35 cellular contexts compared by ENCODE assay signal in the genomic region with DNA sequence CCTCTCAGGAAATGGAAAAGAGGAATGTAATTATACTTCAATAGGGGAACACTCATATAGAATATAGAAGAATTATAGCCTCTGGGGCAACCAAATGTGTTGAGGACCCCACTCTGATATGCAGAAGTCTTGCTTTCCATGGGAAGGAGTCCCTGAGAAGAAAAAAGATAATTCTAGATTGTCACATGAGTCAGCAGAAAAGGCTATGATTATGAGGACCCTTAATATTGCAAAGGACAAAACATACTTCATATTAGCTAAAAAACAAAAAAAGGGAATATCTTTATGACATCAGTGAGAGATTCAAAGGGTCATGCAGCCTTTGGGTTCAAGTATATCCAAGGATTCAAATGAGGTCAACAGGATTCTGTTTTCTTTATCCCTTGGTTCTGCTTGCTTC.
"Had no signal": no experiment of that assay in that cellular context is flagged by ENCODE, and none has a peak within 500 bp of the region (broad histone marks: within the 10 kb centered on the region; RNA-seq: fewer than 3 reads in every experiment).

No MANE protein-coding gene starts in this region.

- H3K9me3 ChIP-seq: ascending aorta, body of pancreas had no signal

- FAIRE-seq: bronchial epithelial cell had no signal

- H3K36me3 ChIP-seq: ascending aorta, MG63 had no signal

- H3K4me1 ChIP-seq: ascending aorta had no signal

- ATAC-seq: activated CD8-positive, alpha-beta T cell treated with anti-CD3 and anti-CD28 coated beads, Interleukin-2, amount 10 ng/mL, durations not matched to agents 7 days and 5 days; body of pancreas; PC-3 had no signal

- H3K4me3 ChIP-seq: ascending aorta, body of pancreas, MG63 had no signal

- H3K27ac Mint-ChIP-seq: activated CD8-positive, alpha-beta T cell treated with anti-CD3 and anti-CD28 coated beads, Interleukin-2, amount 10 ng/mL, durations not matched to agents 7 days and 5 days; activated naive CD4-positive, alpha-beta T cell treated with anti-CD3 and anti-CD28 coated beads, Interleukin-2, amount 50 U/mL, for 24 hours; activated naive CD8-positive, alpha-beta T cell treated with anti-CD3 and anti-CD28 coated beads, Interleukin-2, amount 10 ng/mL, durations not matched to agents 7 days and 5 days; activated T-cell treated with anti-CD3 and anti-CD28 coated beads, Interleukin-2, amount 50 U/mL, for 24 hours; activated T-helper 2 cell treated with anti-CD3 and anti-CD28 coated beads, Interferon-gamma antibody, Interleukin-2, Interleukin-4, amounts not matched to agents 10 μg/mL and 5 μg/mL and 100 μg/mL, durations not matched to agents 14 hours and 24 hours and 36 hours had no signal

- H3K27ac ChIP-seq: ascending aorta, body of pancreas, RWPE1, VCaP had no signal

- H3K4me1 Mint-ChIP-seq: activated naive CD4-positive, alpha-beta T cell treated with anti-CD3 and anti-CD28 coated beads, Interleukin-2, amount 50 U/mL, for 24 hours had no signal

- H3K4me3 Mint-ChIP-seq: activated CD8-positive, alpha-beta T cell treated with anti-CD3 and anti-CD28 coated beads, Interleukin-2, amount 10 ng/mL, durations not matched to agents 7 days and 5 days; activated naive CD4-positive, alpha-beta T cell treated with anti-CD3 and anti-CD28 coated beads, Interleukin-2, amount 50 U/mL, for 24 hours; activated naive CD8-positive, alpha-beta T cell treated with anti-CD3 and anti-CD28 coated beads, Interleukin-2, amount 10 ng/mL, durations not matched to agents 7 days and 5 days; activated T-cell treated with anti-CD3 and anti-CD28 coated beads, Interleukin-2, amount 50 U/mL, for 24 hours had no signal

- DNase-seq: activated CD4-positive, alpha-beta T cell treated with anti-CD3 and anti-CD28 coated beads for 1 hour; activated CD4-positive, alpha-beta T cell treated with anti-CD3 and anti-CD28 coated beads for 48 hours; activated CD4-positive, alpha-beta T cell treated with anti-CD3 and anti-CD28 coated beads, Interleukin-2, amount 50 U/mL, for 4 hours; activated CD4-positive, CD25-positive, alpha-beta regulatory T cell; activated CD8-positive, alpha-beta T cell treated with anti-CD3 and anti-CD28 coated beads, Interleukin-2, amount 10 ng/mL, durations not matched to agents 7 days and 5 days; activated gamma-delta T cell; activated naive CD4-positive, alpha-beta T cell treated with Interleukin-2 at 50 U/mL for 16 hours; activated naive CD8-positive, alpha-beta T cell treated with anti-CD3 and anti-CD28 coated beads, Interleukin-2, amount 10 ng/mL, durations not matched to agents 7 days and 5 days; activated T-cell treated with anti-CD3 and anti-CD28 coated beads, Interleukin-2, amount 50 U/mL, for 24 hours; amygdala; body of pancreas; caudate nucleus; cerebellar nuclear complex; Kasumi-1; NCI-H1048; NCI-H1105 treated with DMSO at 0.1 percent for 48 hours; NCI-H1436; NCI-H1694; NCI-H1930; NCI-H2081 treated with DMSO at 0.1 percent for 48 hours; NCI-H345; NCI-H524 treated with DMSO at 0.1 percent for 48 hours; Right ventricle myocardium superior; SW 1271; T-helper 1 cell; T-helper 2 cell; T-helper 9 cell had no signal

- H3K27me3 ChIP-seq: ascending aorta, body of pancreas, MG63 had no signal

- H3K36me3 Mint-ChIP-seq: activated naive CD4-positive, alpha-beta T cell treated with anti-CD3 and anti-CD28 coated beads, Interleukin-2, amount 50 U/mL, for 24 hours; activated naive CD8-positive, alpha-beta T cell treated with anti-CD3 and anti-CD28 coated beads, Interleukin-2, amount 10 ng/mL, durations not matched to agents 7 days and 5 days had no signal

- H3K9me3 Mint-ChIP-seq: activated naive CD4-positive, alpha-beta T cell treated with anti-CD3 and anti-CD28 coated beads, Interleukin-2, amount 50 U/mL, for 24 hours; activated naive CD8-positive, alpha-beta T cell treated with anti-CD3 and anti-CD28 coated beads, Interleukin-2, amount 10 ng/mL, durations not matched to agents 7 days and 5 days; activated T-cell treated with anti-CD3 and anti-CD28 coated beads, Interleukin-2, amount 50 U/mL, for 24 hours; activated T-helper 2 cell treated with anti-CD3 and anti-CD28 coated beads, Interferon-gamma antibody, Interleukin-2, Interleukin-4, amounts not matched to agents 10 μg/mL and 5 μg/mL and 100 μg/mL, durations not matched to agents 14 hours and 24 hours and 36 hours had no signal

- H3K27me3 Mint-ChIP-seq: activated naive CD4-positive, alpha-beta T cell treated with anti-CD3 and anti-CD28 coated beads, Interleukin-2, amount 50 U/mL, for 24 hours; activated T-cell treated with anti-CD3 and anti-CD28 coated beads, Interleukin-2, amount 50 U/mL, for 24 hours had no signal
